Comparison of ENCODE assay signal across 12 cellular contexts in the genomic region with DNA sequence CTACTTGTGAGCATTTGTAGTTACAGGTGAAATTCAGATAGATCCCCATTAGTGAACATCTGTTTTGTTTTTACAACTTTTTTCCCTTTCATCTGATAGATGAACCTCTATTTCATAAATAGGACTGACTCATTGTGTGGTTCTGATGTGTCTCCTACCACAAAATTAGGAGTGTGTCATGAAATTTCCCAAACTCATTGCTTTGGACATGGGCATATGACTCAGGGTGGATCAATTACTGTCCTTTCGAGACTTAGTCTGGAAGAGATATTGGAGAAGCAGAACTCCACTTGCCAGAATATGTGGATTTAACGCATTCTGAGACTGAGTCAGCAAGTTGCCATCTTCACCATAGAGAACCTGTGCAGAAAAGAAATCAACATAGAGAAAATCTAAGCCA.
"Had no signal": no experiment of that assay in that cellular context is flagged by ENCODE, and none has a peak within 500 bp of the region (broad histone marks: within the 10 kb centered on the region; RNA-seq: fewer than 3 reads in every experiment).

No MANE protein-coding gene starts in this region.

- DNase-seq: activated B cell treated with CpG ODN at 0.5 μM for 24 hours; activated CD4-positive, alpha-beta T cell treated with anti-CD3 and anti-CD28 coated beads, Interleukin-2, amount 10 ng/mL, durations not matched to agents 24 days and 14 days; activated naive CD4-positive, alpha-beta T cell treated with anti-CD3 and anti-CD28 coated beads for 36 hours; effector memory CD4-positive, alpha-beta T cell; left colon; mucosa of descending colon; natural killer cell; sigmoid colon; stimulated activated CD4-positive, alpha-beta T cell treated with anti-CD3 and anti-CD28 coated beads, Interleukin-12 subunit alpha, Interleukin-12 subunit beta, amount 100 ng/mL, for 4 hours; stimulated activated CD4-positive, alpha-beta T cell treated with anti-CD3 and anti-CD28 coated beads, Interleukin-2, amount 100 ng/mL, for 48 hours; stimulated activated naive CD8-positive, alpha-beta T cell treated with anti-CD3 and anti-CD28 coated beads, Interleukin-15, Interleukin-2, amounts not matched to agents 100 U/mL and 50 U/mL, for 24 hours; T-helper 1 cell had no signal
